8 cellular contexts compared by ENCODE assay signal in genomic region chr6:7725849-7726415, GRCh38. TPM values are rescaled to one million over a fixed set of nuclear protein-coding genes. Genes with fewer than 3 reads are reported as not detected.
DNase-seq lines count a peak whose midpoint lies in the region; ATAC-seq and TF ChIP-seq lines count a peak whose summit lies in the region.

Gene BMP6, plus strand, starts transcription at chr6:7726099. Its CDS starts 857 bp downstream, at chr6:7726956.

- H4K20me1 ChIP-seq in PC-9 (ENCODE audit: insufficient read depth), result no peaks in the 10 kb centered on the region

- TF ChIP-seq EP300 in tibial nerve (IDR thresholded peaks at IDR 0.05), result peak in 1 of 2 donors; percentile 62

- ATAC-seq in GM21619 (IDR thresholded peaks at IDR 0.05; ENCODE audit: unreplicated experiment), result peak; percentile 64

- no peaks in the 10 kb centered on the region for H3K79me2 ChIP-seq in PC-9 (ENCODE audit: low read depth)

- DNase-seq in DMS53 treated with DMSO at 0.1 percent for 48 hours (lab: John Stamatoyannopoulos, UW; ENCODE audit: unreplicated experiment), result peak; percentile 82
- peak; percentile 94 for DNase-seq in HuH-7.5 (ENCODE audit: low spot score)
- peak; percentile 78 to 90 for DNase-seq in PC-9
- peak; percentile 53 for DNase-seq in activated naive CD4-positive, alpha-beta T cell treated with anti-CD3 and anti-CD28 coated beads, Interleukin-2, amount 50 U/mL, for 16 hours
- peak; percentile 83 for DNase-seq in glomerular visceral epithelial cell (ENCODE audit: extremely low spot score)
- DNase-seq in tibial nerve (ENCODE audit: low spot score in 2 of 2), result peak; percentile 58 to 71

- H3K27me3 ChIP-seq in PC-9 (ENCODE audit: insufficient read depth, low read depth), result 0 out of 2 replicates have a peak, but pooled peaks cover 4% of the 10 kb centered on the region
- peaks cover 80% of the 10 kb centered on the region for H3K27me3 ChIP-seq in neutrophil
- H3K27me3 ChIP-seq in tibial nerve, result peaks cover 0 to 47% of the 10 kb centered on the region in 2 donors

- H3F3A ChIP-seq in PC-9 (ENCODE audit: insufficient read depth, low read depth), result peaks cover 13% of the 10 kb centered on the region

- H3K4me3 ChIP-seq in PC-9 (peak within 1 kb of the TSS; percentile 71), neutrophil (ENCODE audit: low read depth in 1 of 2, low read length in 1 of 2) (peak within 1 kb of the TSS; percentile 71 to 79), tibial nerve (peak within 1 kb of the TSS; percentile 34 to 62 (median 56))

- CTCF ChIA-PET in PC-9 (lab: Charles Lee), result no interaction called here

- H3K27ac ChIP-seq in PC-9 (no peak within 1 kb of the TSS), neutrophil (peak within 1 kb of the TSS; percentile 66), tibial nerve (peak within 1 kb of the TSS in 1 of 4 donors; percentile 34)

- intact Hi-C loops in PC-9 (cut with micrococcal nuclease; ENCODE audit: unreplicated experiment), result loop anchor here (2.0 to 5.0 kb wide), 2 partner anchors 107 to 186 kb away; partner anchors contain the start of gene TXNDC5

- H2AFZ ChIP-seq in PC-9, result peak within 1 kb of the TSS; percentile 75

- TF ChIP-seq CTCF in PC-9 (conservative IDR thresholded peaks at IDR 0.05) (no peak), neutrophil (IDR thresholded peaks at IDR 0.05) (peak; percentile 48), tibial nerve (IDR thresholded peaks at IDR 0.05) (no peak)

- no peaks in the 10 kb centered on the region for H3K9me2 ChIP-seq in PC-9 (ENCODE audit: insufficient read depth)

- POLR2A ChIA-PET in PC-9 (lab: Charles Lee; ENCODE audit: unreplicated experiment), result no interaction called here

- H3K36me3 ChIP-seq in PC-9 (ENCODE audit: low read depth), result no peaks in the 10 kb centered on the region
- no peaks in the 10 kb centered on the region for H3K36me3 ChIP-seq in neutrophil
- no peaks in the 10 kb centered on the region for H3K36me3 ChIP-seq in tibial nerve

- H3K4me1 ChIP-seq in PC-9 (replicated peaks; ENCODE audit: insufficient read depth) (peaks cover 27% of the 10 kb centered on the region), neutrophil (ENCODE audit: control insufficient read depth in 1 of 2, insufficient read depth in 1 of 2, low read depth in 1 of 2, low read length in 1 of 2) (peaks cover 65 to 66% of the 10 kb centered on the region in 2 experiments), tibial nerve (peaks cover 0 to 42% (median 20%) of the 10 kb centered on the region in 4 donors)

- peak within 1 kb of the TSS; percentile 89 for H3K4me2 ChIP-seq in PC-9

- BruUV-seq in PC-9 (replicated peaks; lab: Mats Ljungman, UMichigan), result no TSS peak

- TF ChIP-seq POLR2A in tibial nerve (IDR thresholded peaks at IDR 0.05), result peak in 1 of 2 donors; percentile 38

- no peaks in the 10 kb centered on the region for H3K9me3 ChIP-seq in PC-9 (ENCODE audit: insufficient read depth, low read depth)
- no peaks in the 10 kb centered on the region for H3K9me3 ChIP-seq in neutrophil
- no peaks in the 10 kb centered on the region for H3K9me3 ChIP-seq in tibial nerve

- 1% methylated on average over 47 to 52 of the region's 69 CpGs for WGBS in tibial nerve, 2 donors

RNA-seq across cellular contexts. Expression of gene BMP6, which starts in this region (rescaled TPM):
- total RNA-seq in PC-9 (2021) (not detected in 2 replicates), tibial nerve (1 to 10 TPM; 4.8 to 8.8 (median 7.3) TPM)

Comparison
In these comparisons a context has a peak if more than half of its experiments do, and no peak if none do; other contexts are left out.
1. Peak in DNase-seq, H3K4me3 ChIP-seq and H3K4me2 ChIP-seq in PC-9; RNA of the gene not detected or under 1 TPM.